18 cellular contexts compared by ENCODE assay signal in genomic region chr15:99954361-99955180, GRCh38.
DNase-seq lines count a peak whose midpoint lies in the region; ATAC-seq, FAIRE-seq and TF ChIP-seq lines count a peak whose summit lies in the region.
"Had no signal": no experiment of that assay in that cellular context is flagged by ENCODE, and none has a peak within 500 bp of the region (broad histone marks: within the 10 kb centered on the region; RNA-seq: fewer than 3 reads in every experiment).

No MANE protein-coding gene starts in this region.

- no peaks in the 10 kb centered on the region for H3K4me1 ChIP-seq in HEK293 (ENCODE audit: control insufficient read depth, insufficient read depth, low read length)
- H3K4me1 ChIP-seq: left lung had no signal

- peak; percentile 6 for DNase-seq in activated CD8-positive, alpha-beta memory T cell treated with anti-CD3 and anti-CD28 coated beads, Interleukin-2, amount 50 U/mL, for 4 hours
- peak; percentile 9 for DNase-seq in fibroblast of the conjunctiva (ENCODE audit: low read depth)
- peak; percentile 68 for DNase-seq in smooth muscle cell of the brain vasculature (ENCODE audit: low read depth, low spot score)
- DNase-seq in GM12891 (ENCODE audit: insufficient read length, low spot score): no peak
- no peak for DNase-seq in COLO668 (lab: John Stamatoyannopoulos, UW; ENCODE audit: unreplicated experiment)
- DNase-seq: activated naive CD4-positive, alpha-beta T cell; erythroblast; NCI-H446 treated with DMSO at 0.1 percent for 48 hours; stimulated activated CD4-positive, alpha-beta T cell treated with anti-CD3 and anti-CD28 coated beads, Interleukin-15, amount 100 ng/mL, for 24 hours; SW 1271 had no signal

- no peak for TF ChIP-seq POLR2A in GM12891 (IDR thresholded peaks at IDR 0.05; ENCODE audit: low read depth, low read length)

- H3K9me3 ChIP-seq in HEK293 (ENCODE audit: control insufficient read depth, insufficient read depth, low read depth, low read length): no peaks in the 10 kb centered on the region

- H3K36me3 ChIP-seq in HEK293 (ENCODE audit: control insufficient read depth in 2 of 2, insufficient read depth in 1 of 2, low read length in 2 of 2): no peaks in the 10 kb centered on the region
- H3K36me3 ChIP-seq: left lung had no signal

- ATAC-seq in HG03521 (IDR thresholded peaks at IDR 0.05; ENCODE audit: unreplicated experiment): no peak
- ATAC-seq: left lung, Panc1 had no signal

- H3K27ac ChIP-seq in HEK293 (ENCODE audit: extremely low read depth, low read depth, low read length): no peak overlapping the region
- H3K27ac ChIP-seq: left lung, VCaP had no signal

- POLR2A ChIA-PET in HEK293 (lab: Yijun Ruan, JAX): no interaction called here

- no peak for FAIRE-seq in GM12891 (lab: Jason Lieb, UNC)
- FAIRE-seq: astrocyte, D721Med, GM18507 had no signal

- no peak for TF ChIP-seq CTCF in HEK293 (tag by site-specific recombination; IDR thresholded peaks at IDR 0.05)

- no peak overlapping the region for H3K4me3 ChIP-seq in HEK293 (ENCODE audit: low read depth, low read length)
- H3K4me3 ChIP-seq: left lung had no signal

- CTCF ChIA-PET in HEK293 (lab: Yijun Ruan, JAX): interaction anchor here (0.8 to 2.1 kb wide), 3 partner anchors 26 to 388 kb away, joined by 3 to 5 read pairs (median 3); no protein-coding TSS in a partner anchor

TF ChIP-seq in HEK293, 187 proteins besides CTCF, POLR2A, EP300 and RAD21:
- no peak for TF ChIP-seq ZFHX2 (tag by site-specific recombination; conservative IDR thresholded peaks at IDR 0.05)
- 0 out of 2 replicates have a peak, but pooled peaks have one; percentile 31 for TF ChIP-seq ZIC2 (tag by site-specific recombination; IDR thresholded peaks at IDR 0.05)
- TF ChIP-seq ZNF433 (tag by site-specific recombination; IDR thresholded peaks at IDR 0.05; ENCODE audit: low read depth): no peak
- no peak for TF ChIP-seq ZNF521 (tag by site-specific recombination; IDR thresholded peaks at IDR 0.05)
- no peak for TF ChIP-seq ZNF426 (tag by site-specific recombination; IDR thresholded peaks at IDR 0.05)
- no peak for TF ChIP-seq ZNF302 (tag by site-specific recombination; IDR thresholded peaks at IDR 0.05; ENCODE audit: low read depth)
- TF ChIP-seq HIC1 (tag by site-specific recombination; IDR thresholded peaks at IDR 0.05): no peak
- TF ChIP-seq KLF9 (tag by site-specific recombination; IDR thresholded peaks at IDR 0.05; ENCODE audit: low read depth): no peak

TF ChIP-seq in GM12891, 5 proteins besides CTCF, POLR2A, EP300 and RAD21:
- no peak for TF ChIP-seq TAF1 (IDR thresholded peaks at IDR 0.05; ENCODE audit: low read depth, low read length)
- no peak for TF ChIP-seq POLR2AphosphoS5 (IDR thresholded peaks at IDR 0.05; ENCODE audit: low read depth, low read length)

Comparison
In these comparisons a context has a peak if more than half of its experiments do, and no peak if none do; other contexts are left out.
1. DNase-seq: peak in activated CD8-positive, alpha-beta memory T cell treated with anti-CD3 and anti-CD28 coated beads, Interleukin-2, amount 50 U/mL, for 4 hours (single experiment), fibroblast of the conjunctiva (single experiment) and smooth muscle cell of the brain vasculature (single experiment); none in GM12891 (single experiment) and COLO668 (single experiment).